In genomic region chr22:22952531-22953295, GRCh38 we compare ENCODE assay signal across 13 cellular contexts.
"Had no signal": no experiment of that assay in that cellular context is flagged by ENCODE, and none has a peak within 500 bp of the region (broad histone marks: within the 10 kb centered on the region; RNA-seq: fewer than 3 reads in every experiment).

No MANE protein-coding gene starts in this region.

- H3K9me3 ChIP-seq: ascending aorta, esophagus muscularis mucosa, mucosa of descending colon, right lobe of liver had no signal

- H3K9me3 Mint-ChIP-seq: activated naive CD8-positive, alpha-beta T cell treated with anti-CD3 and anti-CD28 coated beads, Interleukin-2, amount 50 U/mL, for 24 hours; natural killer cell; T-helper 1 cell treated with Interleukin-12 subunit alpha and Interleukin-12 subunit beta and Interleukin-4 antibody, amounts not matched to agents 30 μg/mL and 1 μg/mL, for 36 hours had no signal

- H3K27me3 ChIP-seq: ascending aorta, right lobe of liver had no signal

- H3K36me3 Mint-ChIP-seq: natural killer cell had no signal

- H3K4me1 ChIP-seq: ascending aorta, right lobe of liver had no signal

- H3K27ac Mint-ChIP-seq: activated naive CD8-positive, alpha-beta T cell treated with anti-CD3 and anti-CD28 coated beads, Interleukin-2, amount 50 U/mL, for 24 hours; natural killer cell; progenitor cell of endocrine pancreas; T-helper 1 cell treated with Interleukin-12 subunit alpha and Interleukin-12 subunit beta and Interleukin-4 antibody, amounts not matched to agents 30 μg/mL and 1 μg/mL, for 36 hours had no signal

- ATAC-seq: activated naive CD8-positive, alpha-beta T cell treated with anti-CD3 and anti-CD28 coated beads, Interleukin-2, amount 50 U/mL, for 24 hours; left cardiac atrium; mucosa of descending colon; natural killer cell; right lobe of liver had no signal

- H3K36me3 ChIP-seq: ascending aorta, esophagus muscularis mucosa, right lobe of liver had no signal

- H3K4me3 ChIP-seq: ascending aorta, esophagus muscularis mucosa, mucosa of descending colon, right lobe of liver had no signal

- DNase-seq: activated CD4-positive, alpha-beta T cell treated with anti-CD3 and anti-CD28 coated beads, Interleukin-2, amount 50 U/mL, for 48 hours; activated naive CD8-positive, alpha-beta T cell treated with anti-CD3 and anti-CD28 coated beads, Interleukin-2, amount 50 U/mL, for 24 hours; left cardiac atrium; mucosa of descending colon; natural killer cell; occipital lobe; right lobe of liver; stimulated activated naive CD4-positive, alpha-beta T cell treated with Interleukin-2 at 50 U/mL for 16 hours; trophoblast cell had no signal

- H3K4me3 Mint-ChIP-seq: activated naive CD8-positive, alpha-beta T cell treated with anti-CD3 and anti-CD28 coated beads, Interleukin-2, amount 50 U/mL, for 24 hours; natural killer cell; T-helper 1 cell treated with Interleukin-12 subunit alpha and Interleukin-12 subunit beta and Interleukin-4 antibody, amounts not matched to agents 30 μg/mL and 1 μg/mL, for 36 hours had no signal

- H3K27ac ChIP-seq: ascending aorta, esophagus muscularis mucosa, right lobe of liver had no signal
